14 cellular contexts compared by ENCODE assay signal in the genomic region with DNA sequence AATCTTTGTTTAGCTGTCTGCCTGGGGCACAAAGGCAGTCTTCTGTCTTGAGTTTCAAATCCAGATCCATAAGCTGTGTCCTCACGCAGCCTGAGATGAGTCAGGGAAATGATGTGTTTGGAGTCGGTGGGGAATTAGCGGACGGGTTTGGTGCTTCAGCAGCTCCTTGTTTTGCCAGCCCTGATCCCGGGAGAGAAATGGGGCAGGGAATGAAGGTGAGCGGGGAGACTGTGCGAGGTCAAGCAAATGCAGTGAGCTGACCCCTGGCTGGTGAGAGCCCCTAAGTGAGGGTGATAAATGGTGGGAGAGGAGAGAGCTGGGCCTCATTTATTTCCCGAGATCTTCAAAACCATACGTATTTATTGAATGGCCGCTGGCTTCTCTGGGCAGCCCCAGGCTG.
"Had no signal": no experiment of that assay in that cellular context is flagged by ENCODE, and none has a peak within 500 bp of the region (broad histone marks: within the 10 kb centered on the region; RNA-seq: fewer than 3 reads in every experiment).

No MANE protein-coding gene starts in this region.

- ATAC-seq: stimulated activated effector memory CD8-positive, alpha-beta T cell treated with anti-CD3 and anti-CD28 coated beads, Interleukin-12 subunit alpha, Interleukin-12 subunit beta, amount 100 ng/mL, for 72 hours had no signal

- H3K27ac ChIP-seq: epithelial cell of prostate, thyroid gland, uterus had no signal

- H3K4me3 Mint-ChIP-seq: stimulated activated effector memory CD8-positive, alpha-beta T cell treated with anti-CD3 and anti-CD28 coated beads, Interleukin-12 subunit alpha, Interleukin-12 subunit beta, amount 100 ng/mL, for 72 hours had no signal

- H3K27me3 ChIP-seq: gastroesophageal sphincter, thyroid gland, uterus had no signal

- H3K4me1 ChIP-seq: uterus had no signal

- H3K4me3 ChIP-seq: gastroesophageal sphincter, smooth muscle cell, thyroid gland, uterus had no signal

- H3K9me3 ChIP-seq: gastroesophageal sphincter, thyroid gland, uterus had no signal

- H3K36me3 ChIP-seq: gastroesophageal sphincter, thyroid gland, uterus had no signal

- H3K9me3 Mint-ChIP-seq: stimulated activated effector memory CD8-positive, alpha-beta T cell treated with anti-CD3 and anti-CD28 coated beads, Interleukin-12 subunit alpha, Interleukin-12 subunit beta, amount 100 ng/mL, for 72 hours had no signal

- DNase-seq: activated CD4-positive, alpha-beta T cell treated with anti-CD3 and anti-CD28 coated beads for 1 hour; activated CD4-positive, alpha-beta T cell treated with anti-CD3 and anti-CD28 coated beads, Interleukin-2, amount 50 U/mL, for 48 hours; activated naive CD4-positive, alpha-beta T cell; central memory CD4-positive, alpha-beta T cell; cortex of kidney; effector memory CD4-positive, alpha-beta T cell; kidney; left ventricle myocardium superior; thyroid gland; uterus had no signal

- H3K4me2 ChIP-seq: smooth muscle cell had no signal
